Comparison of ENCODE assay signal across 1 cellular context in genomic region chr6:100134703-100135102, GRCh38.
TF ChIP-seq lines count a peak whose summit lies in the region.

No MANE protein-coding gene starts in this region.

TF ChIP-seq in IMR-90, 13 proteins besides CTCF, POLR2A, EP300 and RAD21 (continued from another document):
- no peak for TF ChIP-seq FOS (IDR thresholded peaks at IDR 0.05; ENCODE audit: low read depth, low read length)
- no peak for TF ChIP-seq RFX5 (IDR thresholded peaks at IDR 0.05; ENCODE audit: low read depth, low read length)
- no peak for TF ChIP-seq MAZ (IDR thresholded peaks at IDR 0.05; ENCODE audit: borderline replicate concordance, low read depth, low read length)
- no peak for TF ChIP-seq RCOR1 (IDR thresholded peaks at IDR 0.05; ENCODE audit: insufficient replicate concordance, low read length)
- no peak for TF ChIP-seq MAFK (IDR thresholded peaks at IDR 0.05; ENCODE audit: low read depth, low read length)
